ENCODE assay signal across 8 cellular contexts in genomic region chr5:90802695-90803317, GRCh38.
A peak's percentile ranks its signal among the peaks of the same experiment; 100 is the strongest.
DNase-seq lines count a peak whose midpoint lies in the region; ATAC-seq, FAIRE-seq and TF ChIP-seq lines count a peak whose summit lies in the region.

No MANE protein-coding gene starts in this region.

- no peak overlapping the region for H3K4me2 ChIP-seq in OCI-LY1 (ENCODE audit: low read length)
- H3K4me2 ChIP-seq in neuronal stem cell (ENCODE audit: insufficient read depth, low read length, poor library complexity, severe bottlenecking) = no peak overlapping the region

- peak; percentile 60 for TF ChIP-seq CTCF in OCI-LY1 (IDR thresholded peaks at IDR 0.05; ENCODE audit: low read length)

- peak; percentile 93 for ATAC-seq in GM18909 (IDR thresholded peaks at IDR 0.05; ENCODE audit: poor library complexity, unreplicated experiment)
- peak; percentile 91 for ATAC-seq in HG03175 (IDR thresholded peaks at IDR 0.05; ENCODE audit: unreplicated experiment)

- H3K79me1 ChIP-seq in neuronal stem cell (ENCODE audit: low read depth, low read length) = no peaks in the 10 kb centered on the region

- H2AFZ ChIP-seq in OCI-LY1 (ENCODE audit: low read length) = no peak overlapping the region
- no peak overlapping the region for H2AFZ ChIP-seq in neuronal stem cell (ENCODE audit: low read length)

- H3K79me2 ChIP-seq in OCI-LY1 (ENCODE audit: insufficient read depth, low read length) = no peaks in the 10 kb centered on the region

- no peak overlapping the region for H3K4ac ChIP-seq in neuronal stem cell (ENCODE audit: low read length)

- H3K36me3 ChIP-seq in OCI-LY1 (ENCODE audit: insufficient read depth, low read length) (no peaks in the 10 kb centered on the region), neuronal stem cell (replicated peaks in 1 of 2; ENCODE audit: control insufficient read depth in 2 of 2, insufficient read depth in 2 of 2, low read length in 2 of 2) (peaks cover 3 to 15% of the 10 kb centered on the region in 2 donors)

- H4K8ac ChIP-seq in neuronal stem cell (ENCODE audit: low read depth, low read length) = no peak overlapping the region

- H2AK5ac ChIP-seq in neuronal stem cell (ENCODE audit: low read depth, low read length) = no peak overlapping the region

- H3K9me2 ChIP-seq in OCI-LY1 (ENCODE audit: low read depth, low read length) = no peaks in the 10 kb centered on the region

- H2BK15ac ChIP-seq in neuronal stem cell (ENCODE audit: low read length) = no peak overlapping the region

- no peak overlapping the region for H4K91ac ChIP-seq in neuronal stem cell (ENCODE audit: low read depth, low read length, poor library complexity)

- no peak overlapping the region for H2BK12ac ChIP-seq in neuronal stem cell (ENCODE audit: low read length)

- no peak overlapping the region for H3K18ac ChIP-seq in neuronal stem cell (ENCODE audit: low read length)

- FAIRE-seq in endometrium (lab: Jason Lieb, UNC) = peak; percentile 70

- H4K20me1 ChIP-seq in OCI-LY1 (ENCODE audit: insufficient read depth, low read length) = no peaks in the 10 kb centered on the region

- WGBS in neuronal stem cell (ENCODE audit: extremely low coverage in 2 of 2, insufficient read length in 2 of 2, insufficient replicate concordance in 1 of 2), 2 donors = no CpG with 5 or more reads among the region's 5 CpGs

- H3F3A ChIP-seq in OCI-LY1 (ENCODE audit: insufficient read depth, low read length) = no peaks in the 10 kb centered on the region

- H3K4me3 ChIP-seq in OCI-LY1 (ENCODE audit: low read depth, low read length, poor library complexity, severe bottlenecking) (no peak overlapping the region), neuronal stem cell (ENCODE audit: low read length in 2 of 2) (no peak overlapping the region)

- H3K27ac ChIP-seq in OCI-LY1 (ENCODE audit: low read depth, low read length, poor library complexity, severe bottlenecking) = no peak overlapping the region
- H3K27ac ChIP-seq in neuronal stem cell (replicated peaks; ENCODE audit: low read length) = no peak overlapping the region

- no peak overlapping the region for H3K14ac ChIP-seq in neuronal stem cell (ENCODE audit: low read length)

- peak; percentile 28 to 43 for DNase-seq in NCI-H2081 (lab: John Stamatoyannopoulos, UW)
- DNase-seq in NCI-H2081 treated with DMSO at 0.1 percent for 48 hours (lab: John Stamatoyannopoulos, UW) = no peak
- DNase-seq in neuronal stem cell (ENCODE audit: low spot score) = peak; percentile 12
- no peak for DNase-seq in activated gamma-delta T cell (lab: John Stamatoyannopoulos, UW)

- H3K27me3 ChIP-seq in OCI-LY1 (ENCODE audit: insufficient read depth, low read length) (no peaks in the 10 kb centered on the region), neuronal stem cell (ENCODE audit: control insufficient read depth in 3 of 3, insufficient read depth in 3 of 3, low read depth in 1 of 3, low read length in 3 of 3) (no peaks in the 10 kb centered on the region)

- H2BK120ac ChIP-seq in neuronal stem cell (ENCODE audit: low read depth, low read length) = no peak overlapping the region

- no peaks in the 10 kb centered on the region for H3K9me3 ChIP-seq in OCI-LY1 (ENCODE audit: low read length)
- H3K9me3 ChIP-seq in neuronal stem cell (replicated peaks in 1 of 2; ENCODE audit: control insufficient read depth in 2 of 2, insufficient read depth in 1 of 2, low read depth in 1 of 2, low read length in 2 of 2) = peaks cover 0 to 2% of the 10 kb centered on the region in 2 donors

- H3K9ac ChIP-seq in OCI-LY1 (ENCODE audit: low read length) = no peak overlapping the region
- no peak overlapping the region for H3K9ac ChIP-seq in neuronal stem cell (ENCODE audit: low read depth, low read length, poor library complexity)

- no peak overlapping the region for H2BK5ac ChIP-seq in neuronal stem cell (ENCODE audit: low read length)

- H3K23ac ChIP-seq in neuronal stem cell (ENCODE audit: low read depth, low read length, poor library complexity) = no peak overlapping the region

- H3K4me1 ChIP-seq in OCI-LY1 (ENCODE audit: insufficient read depth, low read length, severe bottlenecking) = no peaks in the 10 kb centered on the region
- peaks cover 0 to 4% of the 10 kb centered on the region in 2 donors for H3K4me1 ChIP-seq in neuronal stem cell (ENCODE audit: control insufficient read depth in 2 of 2, insufficient read depth in 1 of 2, low read depth in 1 of 2, low read length in 2 of 2)

Comparison
In these comparisons a context has a peak if more than half of its experiments do, and no peak if none do; other contexts are left out.
1. DNase-seq: peak in NCI-H2081 (2 of 2) and neuronal stem cell (single experiment); none in NCI-H2081 treated with DMSO at 0.1 percent for 48 hours (single experiment) and activated gamma-delta T cell (single experiment).